ENCODE assay signal across 1 cellular context in the genomic region with DNA sequence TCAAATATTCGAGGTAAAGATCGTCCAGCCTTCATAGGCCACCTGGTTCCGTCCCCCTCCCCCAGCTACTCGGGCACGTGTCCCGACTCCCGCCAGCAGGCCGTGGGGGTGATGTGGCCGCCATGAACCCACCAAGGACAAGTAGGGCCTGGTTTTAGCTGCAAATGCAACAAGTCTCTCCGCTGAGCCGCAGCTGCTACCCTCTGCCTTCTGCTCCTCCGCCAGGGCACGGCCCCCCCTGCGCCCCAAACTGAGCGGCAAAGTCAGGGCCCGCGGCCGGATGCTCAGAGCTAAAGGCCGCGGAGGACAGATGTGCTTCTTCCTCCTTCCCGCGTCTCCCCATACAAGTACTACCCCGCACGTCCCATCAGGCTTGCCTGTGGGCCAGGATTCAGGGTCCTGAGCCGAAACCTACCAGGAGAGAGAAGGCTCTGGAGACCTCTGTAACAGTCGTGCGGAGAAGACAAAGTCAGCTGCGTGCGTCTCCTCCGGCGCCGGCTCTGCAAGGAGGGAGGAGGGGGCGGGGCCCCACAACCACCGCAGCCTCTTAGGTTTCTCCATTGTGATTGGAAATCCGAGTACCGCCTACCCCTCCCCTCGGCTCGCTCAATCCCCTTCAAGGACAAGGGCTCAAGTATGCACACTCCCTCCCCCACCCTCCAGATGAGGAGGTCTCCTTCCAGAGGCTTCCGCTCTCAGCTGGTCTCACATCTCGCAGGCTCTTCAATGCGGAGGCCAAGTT.
TF ChIP-seq lines count a peak whose summit lies in the region.

Gene LDHB, minus strand, starts transcription at position 507 of the 742 bp plus-strand sequence. CDS start 3,171 bp downstream, outside the sequence.

TF ChIP-seq in K562, 482 proteins besides CTCF, POLR2A, EP300 and RAD21 (continued from another document and continues in another):
- TF ChIP-seq MBD2 (IDR thresholded peaks at IDR 0.05; ENCODE audit: borderline replicate concordance, low read depth) (0 out of 2 replicates have a peak, but pooled peaks have one; percentile 39), TAF15 (IDR thresholded peaks at IDR 0.05; ENCODE audit: low read depth, low read length) (no peak), CLOCK (CRISPR knock-in tag; IDR thresholded peaks at IDR 0.05; ENCODE audit: borderline replicate concordance) (no peak), TRIM25 (IDR thresholded peaks at IDR 0.05; ENCODE audit: borderline replicate concordance) (no peak), NFYB (IDR thresholded peaks at IDR 0.05; ENCODE audit: extremely low read depth, insufficient read length) (no peak), POLR2H (tag; IDR thresholded peaks at IDR 0.05; ENCODE audit: low read depth) (peak; percentile 93), NR4A1 (CRISPR knock-in tag; IDR thresholded peaks at IDR 0.05) (no peak), NR4A1 (tag; IDR thresholded peaks at IDR 0.05) (no peak), SMARCE1 (IDR thresholded peaks at IDR 0.05) (no peak), YY1 (IDR thresholded peaks at IDR 0.05; ENCODE audit: borderline replicate concordance in 1 of 3, control insufficient read depth in 1 of 3, extremely low read depth in 1 of 3, insufficient read depth in 3 of 3, insufficient read length in 1 of 3, insufficient replicate concordance in 2 of 3, low read depth in 1 of 3, low read length in 2 of 3) (peak; percentile 38 to 89 (median 75)), ARID4B (CRISPR knock-in tag; IDR thresholded peaks at IDR 0.05) (0 out of 2 replicates have a peak, but pooled peaks have one; percentile 50), ZEB2 (IDR thresholded peaks at IDR 0.05) (no peak), SMAD4 (CRISPR knock-in tag; conservative IDR thresholded peaks at IDR 0.05) (peak; percentile 28; the same call in 1 of the 2 replicates), POLR2B (IDR thresholded peaks at IDR 0.05; ENCODE audit: low read depth, partially characterized antibody) (peak; percentile 80), PHTF2 (CRISPR knock-in tag; IDR thresholded peaks at IDR 0.05) (no peak), ETS1 (conservative IDR thresholded peaks at IDR 0.05; ENCODE audit: control insufficient read depth, low read depth, low read length) (peak; percentile 43; the same call in 1 of the 2 replicates), AFF4 (CRISPR knock-in tag; IDR thresholded peaks at IDR 0.05) (peak; percentile 66; the same call in 1 of the 2 replicates), BRD9 (IDR thresholded peaks at IDR 0.05; ENCODE audit: low read depth, partially characterized antibody) (no peak), ZNF232 (CRISPR knock-in tag; IDR thresholded peaks at IDR 0.05) (0 out of 2 replicates have a peak, but pooled peaks have one; percentile 41), MECOM (CRISPR knock-in tag; IDR thresholded peaks at IDR 0.05) (no peak), MCM5 (IDR thresholded peaks at IDR 0.05; ENCODE audit: low read depth) (no peak), SIN3A (IDR thresholded peaks at IDR 0.05; ENCODE audit: borderline replicate concordance in 2 of 2, control insufficient read depth in 1 of 2, low read depth in 2 of 2, low read length in 2 of 2) (peak in 1 of 2 experiments; percentile 53; a peak in 2 of 4 replicates)
- TF ChIP-seq, protein P1, sequence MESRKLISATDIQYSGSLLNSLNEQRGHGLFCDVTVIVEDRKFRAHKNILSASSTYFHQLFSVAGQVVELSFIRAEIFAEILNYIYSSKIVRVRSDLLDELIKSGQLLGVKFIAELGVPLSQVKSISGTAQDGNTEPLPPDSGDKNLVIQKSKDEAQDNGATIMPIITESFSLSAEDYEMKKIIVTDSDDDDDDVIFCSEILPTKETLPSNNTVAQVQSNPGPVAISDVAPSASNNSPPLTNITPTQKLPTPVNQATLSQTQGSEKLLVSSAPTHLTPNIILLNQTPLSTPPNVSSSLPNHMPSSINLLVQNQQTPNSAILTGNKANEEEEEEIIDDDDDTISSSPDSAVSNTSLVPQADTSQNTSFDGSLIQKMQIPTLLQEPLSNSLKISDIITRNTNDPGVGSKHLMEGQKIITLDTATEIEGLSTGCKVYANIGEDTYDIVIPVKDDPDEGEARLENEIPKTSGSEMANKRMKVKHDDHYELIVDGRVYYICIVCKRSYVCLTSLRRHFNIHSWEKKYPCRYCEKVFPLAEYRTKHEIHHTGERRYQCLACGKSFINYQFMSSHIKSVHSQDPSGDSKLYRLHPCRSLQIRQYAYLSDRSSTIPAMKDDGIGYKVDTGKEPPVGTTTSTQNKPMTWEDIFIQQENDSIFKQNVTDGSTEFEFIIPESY (CRISPR knock-in tag; IDR thresholded peaks at IDR 0.05): no peak
- TF ChIP-seq, protein P2, sequence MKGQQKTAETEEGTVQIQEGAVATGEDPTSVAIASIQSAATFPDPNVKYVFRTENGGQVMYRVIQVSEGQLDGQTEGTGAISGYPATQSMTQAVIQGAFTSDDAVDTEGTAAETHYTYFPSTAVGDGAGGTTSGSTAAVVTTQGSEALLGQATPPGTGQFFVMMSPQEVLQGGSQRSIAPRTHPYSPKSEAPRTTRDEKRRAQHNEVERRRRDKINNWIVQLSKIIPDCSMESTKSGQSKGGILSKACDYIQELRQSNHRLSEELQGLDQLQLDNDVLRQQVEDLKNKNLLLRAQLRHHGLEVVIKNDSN (CRISPR knock-in tag; IDR thresholded peaks at IDR 0.05): peak; percentile 86
- TF ChIP-seq, protein P3, sequence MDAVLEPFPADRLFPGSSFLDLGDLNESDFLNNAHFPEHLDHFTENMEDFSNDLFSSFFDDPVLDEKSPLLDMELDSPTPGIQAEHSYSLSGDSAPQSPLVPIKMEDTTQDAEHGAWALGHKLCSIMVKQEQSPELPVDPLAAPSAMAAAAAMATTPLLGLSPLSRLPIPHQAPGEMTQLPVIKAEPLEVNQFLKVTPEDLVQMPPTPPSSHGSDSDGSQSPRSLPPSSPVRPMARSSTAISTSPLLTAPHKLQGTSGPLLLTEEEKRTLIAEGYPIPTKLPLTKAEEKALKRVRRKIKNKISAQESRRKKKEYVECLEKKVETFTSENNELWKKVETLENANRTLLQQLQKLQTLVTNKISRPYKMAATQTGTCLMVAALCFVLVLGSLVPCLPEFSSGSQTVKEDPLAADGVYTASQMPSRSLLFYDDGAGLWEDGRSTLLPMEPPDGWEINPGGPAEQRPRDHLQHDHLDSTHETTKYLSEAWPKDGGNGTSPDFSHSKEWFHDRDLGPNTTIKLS (IDR thresholded peaks at IDR 0.05; ENCODE audit: borderline replicate concordance, low read depth): peak; percentile 48; the same call in 1 of the 2 replicates
- TF ChIP-seq, protein P4, sequence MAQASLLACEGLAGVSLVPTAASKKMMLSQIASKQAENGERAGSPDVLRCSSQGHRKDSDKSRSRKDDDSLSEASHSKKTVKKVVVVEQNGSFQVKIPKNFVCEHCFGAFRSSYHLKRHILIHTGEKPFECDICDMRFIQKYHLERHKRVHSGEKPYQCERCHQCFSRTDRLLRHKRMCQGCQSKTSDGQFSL (CRISPR knock-in tag; IDR thresholded peaks at IDR 0.05): peak; percentile 88
- TF ChIP-seq, protein P4 (tag; IDR thresholded peaks at IDR 0.05): peak in 1 of 2 experiments; percentile 53; a peak in 2 of 4 replicates
